12 cellular contexts compared by ENCODE assay signal in the genomic region with DNA sequence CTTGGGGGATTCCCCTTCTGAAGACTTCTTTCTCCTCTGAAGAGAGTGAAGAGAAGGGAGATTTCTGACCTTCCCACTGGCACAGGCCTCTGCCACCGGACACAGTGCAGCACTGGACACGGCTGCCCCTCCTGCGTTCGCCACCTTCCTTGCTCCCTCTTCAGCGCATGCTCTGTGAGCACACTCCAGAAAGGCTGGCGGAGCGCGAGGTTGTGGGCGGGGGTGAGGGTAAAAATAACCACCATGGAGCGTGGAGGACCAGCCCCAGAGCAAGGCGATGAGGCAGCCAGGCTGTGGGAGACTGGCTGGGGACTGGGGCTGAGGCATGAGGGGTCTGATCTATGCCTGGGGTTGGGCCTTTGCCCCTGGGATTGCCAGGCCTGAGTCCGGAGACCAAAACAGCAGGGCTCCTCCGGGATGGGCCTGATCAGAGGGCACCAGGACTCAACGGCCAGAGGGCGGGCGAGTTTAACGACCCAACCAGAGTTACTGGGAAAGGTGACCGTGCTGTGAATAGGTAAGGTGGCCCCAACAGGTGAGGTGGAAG.
"Had no signal": no experiment of that assay in that cellular context is flagged by ENCODE, and none has a peak within 500 bp of the region (broad histone marks: within the 10 kb centered on the region; RNA-seq: fewer than 3 reads in every experiment).

No MANE protein-coding gene starts in this region.

- ATAC-seq: esophagus mucosa had no signal

- H3K36me3 ChIP-seq: neutrophil, thoracic aorta had no signal

- H3K4me3 Mint-ChIP-seq: stimulated activated naive CD8-positive, alpha-beta T cell treated with anti-CD3 and anti-CD28 coated beads, Interleukin-15, Interleukin-2, amounts not matched to agents 100 ng/mL and 50 ng/mL, for 24 hours had no signal

- H3K27ac ChIP-seq: neutrophil, skin epidermis, thoracic aorta, VCaP had no signal

- H3K9me3 Mint-ChIP-seq: stimulated activated naive CD8-positive, alpha-beta T cell treated with anti-CD3 and anti-CD28 coated beads, Interleukin-15, Interleukin-2, amounts not matched to agents 100 ng/mL and 50 ng/mL, for 24 hours had no signal

- DNase-seq: activated CD4-positive, alpha-beta T cell treated with anti-CD3 and anti-CD28 coated beads, Interleukin-2, amount 50 U/mL, for 48 hours; activated naive CD4-positive, alpha-beta T cell treated with anti-CD3 and anti-CD28 coated beads, Interleukin-2, amount 50 U/mL, for 16 hours; activated T-cell treated with anti-CD3 and anti-CD28 coated beads, Interleukin-2, amount 50 U/mL, for 1 hour; midbrain; stimulated activated CD4-positive, alpha-beta T cell treated with anti-CD3 and anti-CD28 coated beads, Interleukin-4, amount 100 ng/mL, for 24 hours; T-helper 1 cell had no signal

- H3K9me3 ChIP-seq: neutrophil, thoracic aorta had no signal

- H3K27me3 Mint-ChIP-seq: stimulated activated naive CD8-positive, alpha-beta T cell treated with anti-CD3 and anti-CD28 coated beads, Interleukin-15, Interleukin-2, amounts not matched to agents 100 ng/mL and 50 ng/mL, for 24 hours had no signal

- H3K4me3 ChIP-seq: skin epidermis, thoracic aorta had no signal

- H3K27ac Mint-ChIP-seq: stimulated activated naive CD8-positive, alpha-beta T cell treated with anti-CD3 and anti-CD28 coated beads, Interleukin-15, Interleukin-2, amounts not matched to agents 100 ng/mL and 50 ng/mL, for 24 hours had no signal
